8 cellular contexts compared by ENCODE assay signal in the genomic region with DNA sequence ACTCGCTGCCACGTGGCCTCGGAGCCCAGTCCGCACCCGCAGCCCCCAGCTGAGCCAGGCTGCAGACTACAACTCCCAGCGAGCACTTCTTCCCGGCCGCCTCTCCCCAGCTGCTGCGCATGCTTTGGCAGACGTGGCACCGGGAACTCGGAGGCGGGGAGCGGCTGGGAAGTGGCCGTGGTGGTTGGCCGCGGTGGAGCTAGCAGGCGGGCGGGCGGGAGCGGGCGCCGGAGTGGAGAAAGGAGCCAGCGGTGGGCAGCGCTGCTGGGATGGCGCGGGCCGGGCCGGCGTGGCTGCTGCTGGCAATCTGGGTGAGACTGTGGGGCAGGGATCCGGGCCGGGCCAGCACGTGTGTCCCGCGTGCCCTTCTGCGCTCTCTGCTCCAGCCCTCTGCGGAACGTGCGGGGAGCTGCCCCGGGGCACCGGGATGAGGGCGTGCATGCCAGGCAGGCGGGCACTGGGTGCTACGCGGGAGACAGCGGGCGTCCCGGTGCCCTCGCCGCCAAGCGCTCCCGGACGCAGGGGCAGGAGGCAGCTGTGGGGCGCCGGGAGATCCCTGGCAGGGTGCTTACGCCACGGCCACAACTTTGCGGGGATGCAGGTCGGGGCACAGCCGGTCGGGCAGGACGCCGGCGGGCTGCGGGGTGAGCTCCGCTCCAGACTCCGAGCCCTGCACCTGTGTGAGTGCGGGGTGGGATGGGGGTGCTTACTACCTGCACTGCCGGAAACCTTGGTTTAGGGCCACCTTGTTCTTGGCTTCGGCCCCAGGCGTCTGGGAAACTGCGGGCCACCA. TPM values are rescaled to one million over a fixed set of nuclear protein-coding genes. Genes with fewer than 3 reads are reported as not detected.
A peak's percentile ranks its signal among the peaks of the same experiment; 100 is the strongest.
DNase-seq lines count a peak whose midpoint lies in the region; ATAC-seq, FAIRE-seq and TF ChIP-seq lines count a peak whose summit lies in the region.

A gene (plus strand): TSS at position 130 of the 793 bp plus-strand sequence. CDS start 140 bp downstream, at position 270.

- POLR2A ChIA-PET in OCI-LY7 (lab: Charles Lee): no interaction called here

- CTCF ChIA-PET in OCI-LY7 (lab: Charles Lee; ENCODE audit: unreplicated experiment): no interaction called here

- no peaks in the 10 kb centered on the region for H3K9me2 ChIP-seq in OCI-LY7 (ENCODE audit: insufficient read depth, low read length)

- no peak for FAIRE-seq in D721Med (lab: Jason Lieb, UNC)

- intact Hi-C loops in OCI-LY7 (cut with micrococcal nuclease; ENCODE audit: unreplicated experiment): no loop called here
- intact Hi-C loops in esophagus squamous epithelium (cut with DNase I): no loop called here

- H3K27ac ChIP-seq in OCI-LY7 (ENCODE audit: low read depth, low read length, poor library complexity, severe bottlenecking) (no peak within 1 kb of the TSS), esophagus squamous epithelium (peak within 1 kb of the TSS; percentile 70 to 89 (median 84)), muscle layer of duodenum (ENCODE audit: low read length) (no peak within 1 kb of the TSS)

- ATAC-seq in GM21447 (IDR thresholded peaks at IDR 0.05; ENCODE audit: unreplicated experiment): peak; percentile 88

- peak within 1 kb of the TSS; percentile 80 for H3K4me3 ChIP-seq in OCI-LY7 (ENCODE audit: low read depth, low read length, poor library complexity, severe bottlenecking)
- H3K4me3 ChIP-seq in esophagus squamous epithelium: peak within 1 kb of the TSS; percentile 71 to 97 (median 84)
- H3K4me3 ChIP-seq in muscle layer of duodenum (ENCODE audit: low read depth in 1 of 2, low read length in 2 of 2): peak within 1 kb of the TSS; percentile 81 to 90

- no peaks in the 10 kb centered on the region for H3K36me3 ChIP-seq in OCI-LY7 (ENCODE audit: insufficient read depth, low read length)
- H3K36me3 ChIP-seq in esophagus squamous epithelium: no peaks in the 10 kb centered on the region
- H3K36me3 ChIP-seq in muscle layer of duodenum (ENCODE audit: control insufficient read depth in 1 of 2, insufficient read depth in 2 of 2, low read length in 2 of 2): no peaks in the 10 kb centered on the region

- BruUV-seq in OCI-LY7 (replicated peaks; lab: Mats Ljungman, UMichigan): no TSS peak

- peak in 3 of 4 donors; percentile 20 to 79 (median 44) for TF ChIP-seq POLR2A in esophagus squamous epithelium (IDR thresholded peaks at IDR 0.05)

- H3K27me3 ChIP-seq in esophagus squamous epithelium: no peaks in the 10 kb centered on the region
- no peaks in the 10 kb centered on the region for H3K27me3 ChIP-seq in muscle layer of duodenum (ENCODE audit: low read depth, low read length)

- H3K9me3 ChIP-seq in OCI-LY7 (ENCODE audit: low read length) (no peaks in the 10 kb centered on the region), esophagus squamous epithelium (no peaks in the 10 kb centered on the region), muscle layer of duodenum (ENCODE audit: control insufficient read depth in 1 of 2, low read length in 2 of 2) (no peaks in the 10 kb centered on the region)

- TF ChIP-seq CTCF in D721Med (IDR thresholded peaks at IDR 0.05; ENCODE audit: insufficient read depth, missing control alignments) (no peak), OCI-LY7 (conservative IDR thresholded peaks at IDR 0.05; ENCODE audit: low read length) (no peak), esophagus squamous epithelium (IDR thresholded peaks at IDR 0.05) (no peak)

- peaks cover 11% of the 10 kb centered on the region; the same call in 1 of the 2 replicates for H3K79me2 ChIP-seq in OCI-LY7 (ENCODE audit: insufficient read depth, low read depth, low read length)

- DNase-seq in D721Med (ENCODE audit: insufficient read length, low spot score) (peak; percentile 88), HuH-7.5 (ENCODE audit: low spot score) (peak; percentile 94), OCI-LY7 (ENCODE audit: low spot score) (peak; percentile 67), esophagus squamous epithelium (lab: John Stamatoyannopoulos, UW) (peak; percentile 21)
- peak; percentile 49 for DNase-seq in activated T-cell treated with anti-CD3 and anti-CD28 coated beads, Interleukin-2, amount 50 U/mL, for 1 hour
- DNase-seq in stimulated activated CD8-positive, alpha-beta memory T cell treated with anti-CD3 and anti-CD28 coated beads, Interleukin-7, amount 100 ng/mL, for 48 hours (ENCODE audit: extremely low read depth in 1 of 2, low read depth in 1 of 2): peak; percentile 68 to 84

- peaks cover 4% of the 10 kb centered on the region; the same call in 1 of the 2 replicates for H4K20me1 ChIP-seq in OCI-LY7 (ENCODE audit: insufficient read depth, low read length)

- peak within 1 kb of the TSS; percentile 62 for H3K4me2 ChIP-seq in OCI-LY7 (ENCODE audit: low read length)

- peaks cover 3% of the 10 kb centered on the region for H3K4me1 ChIP-seq in OCI-LY7 (ENCODE audit: insufficient read depth, low read length, poor library complexity, severe bottlenecking)
- peaks cover 8 to 54% (median 32%) of the 10 kb centered on the region in 3 donors for H3K4me1 ChIP-seq in esophagus squamous epithelium
- peaks cover 8 to 27% of the 10 kb centered on the region in 2 donors for H3K4me1 ChIP-seq in muscle layer of duodenum (ENCODE audit: control insufficient read depth in 1 of 2, insufficient read depth in 2 of 2, low read length in 2 of 2)

- peak within 1 kb of the TSS; percentile 69; the same call in 1 of the 2 replicates for H2AFZ ChIP-seq in OCI-LY7 (ENCODE audit: low read length)

- 0% methylated on average over 2 to 7 of the region's 72 CpGs for WGBS in esophagus squamous epithelium, 2 donors

RNA-seq across cellular contexts. Expression of the gene that starts here (rescaled TPM):
- 4.8 and 8.1 TPM in 2 replicates for total RNA-seq in OCI-LY7 (2014; rRNA removed; shearing (Covaris generic))
- total RNA-seq in OCI-LY7 (2022) (8.1 and 11.7 TPM in 2 replicates), esophagus squamous epithelium (10 to 100 TPM in 3 of 4 donors, 1 to 10 TPM in 1; 3.9 to 13.0 (median 12.0) TPM)

Comparison
In these comparisons a context has a peak if more than half of its experiments do, and no peak if none do; other contexts are left out.
1. DNase-seq: peak in every context shown above with its lines; median percentile 94 in HuH-7.5; 88 in D721Med; 76 in stimulated activated CD8-positive, alpha-beta memory T cell treated with anti-CD3 and anti-CD28 coated beads, Interleukin-7, amount 100 ng/mL, for 48 hours; 67 in OCI-LY7; 49 in activated T-cell treated with anti-CD3 and anti-CD28 coated beads, Interleukin-2, amount 50 U/mL, for 1 hour; 21 in esophagus squamous epithelium.
2. H3K27ac ChIP-seq: peak in esophagus squamous epithelium (4 of 4); none in OCI-LY7 (single experiment) and muscle layer of duodenum (single experiment).
3. Peak in every context shown above with its lines, with median percentiles within 50 percentile points of each other: H3K4me3 ChIP-seq.